ENCODE assay signal across 8 cellular contexts in the genomic region with DNA sequence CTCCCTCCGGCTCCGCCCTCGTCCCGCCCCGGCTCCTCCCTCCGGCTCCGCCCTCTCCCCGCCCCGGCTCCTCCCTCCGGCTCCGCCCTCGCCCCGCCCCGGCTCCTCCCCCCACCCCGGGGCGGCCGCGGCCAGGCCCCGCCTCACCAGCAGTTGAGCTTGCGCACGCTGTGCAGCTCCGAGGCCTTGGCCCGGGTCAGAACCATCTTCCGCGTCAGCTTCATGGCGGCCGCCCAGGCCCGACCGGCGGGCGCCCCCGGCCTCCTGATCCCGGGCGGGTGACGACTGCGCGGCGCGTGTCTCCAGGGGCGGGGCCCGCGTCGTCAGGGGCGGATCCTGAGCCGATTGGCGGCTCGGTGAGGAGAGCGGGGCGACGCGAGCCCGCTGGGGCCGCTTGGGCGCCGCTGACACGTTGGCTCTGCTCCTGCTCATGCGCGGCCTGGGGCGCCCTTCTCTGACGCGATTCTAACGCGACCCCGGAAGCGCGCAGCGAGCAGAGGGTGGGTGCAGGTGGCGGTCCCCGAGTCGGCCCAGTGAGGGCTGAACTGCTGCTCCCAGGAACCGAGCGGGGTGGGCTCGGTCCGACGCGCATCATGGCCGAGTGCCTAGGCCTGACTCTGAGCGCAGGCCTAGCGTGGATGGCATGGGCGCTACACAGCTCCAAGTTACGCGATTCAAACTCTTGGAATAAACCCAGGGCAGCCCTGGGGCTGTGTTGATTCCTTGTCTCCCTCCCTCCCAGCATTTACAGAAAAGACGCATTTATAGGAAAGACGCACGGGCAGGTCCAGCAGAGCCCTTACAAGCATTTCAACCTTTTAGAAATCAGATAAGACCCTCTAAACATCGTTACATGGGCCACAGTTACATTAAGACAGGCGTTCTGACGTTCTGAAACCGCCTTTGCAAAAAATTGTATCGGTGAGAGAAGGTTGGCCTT. TPM values are rescaled to one million over a fixed set of nuclear protein-coding genes. Genes with fewer than 3 reads are reported as not detected.
A peak's percentile ranks its signal among the peaks of the same experiment; 100 is the strongest.
DNase-seq lines count a peak whose midpoint lies in the region; ATAC-seq and TF ChIP-seq lines count a peak whose summit lies in the region.

A gene (minus strand): TSS at position 420 of the 940 bp plus-strand sequence. CDS start 196 bp downstream, at position 224.

- H3K36me3 ChIP-seq in hepatocyte (replicated peaks; ENCODE audit: insufficient read depth, low read depth) (no peaks in the 10 kb centered on the region), aorta (ENCODE audit: control insufficient read depth in 1 of 2, insufficient read depth in 2 of 2, low read length in 1 of 2) (no peaks in the 10 kb centered on the region)

- H3K27me3 ChIP-seq in hepatocyte (no peaks in the 10 kb centered on the region), aorta (ENCODE audit: control insufficient read depth in 1 of 2, insufficient read depth in 2 of 2, low read length in 1 of 2) (no peaks in the 10 kb centered on the region)

- no peaks in the 10 kb centered on the region for H3K9me2 ChIP-seq in hepatocyte (replicated peaks; ENCODE audit: insufficient read depth)

- WGBS in hepatocyte (ENCODE audit: low lambda C conversion rate, missing lambda C conversion rate): 2% methylated on average over 63 of the region's 90 CpGs
- WGBS in aorta, 2 donors: 1% methylated on average over 57 to 90 of the region's 90 CpGs

- TF ChIP-seq CTCF in astrocyte of the cerebellum (IDR thresholded peaks at IDR 0.05; ENCODE audit: low read depth, low read length, missing control alignments): no peak
- no peak for TF ChIP-seq CTCF in hepatocyte (IDR thresholded peaks at IDR 0.05; ENCODE audit: poor library complexity)

- peak within 1 kb of the TSS; percentile 64 for H2AFZ ChIP-seq in hepatocyte

- H3K27ac ChIP-seq in hepatocyte (peak within 1 kb of the TSS; percentile 100), aorta (ENCODE audit: low read depth in 1 of 2, low read length in 2 of 2) (peak within 1 kb of the TSS; percentile 53 to 99)

- ATAC-seq in GM18517 (IDR thresholded peaks at IDR 0.05; ENCODE audit: unreplicated experiment): peak; percentile 80
- peak; percentile 74 for ATAC-seq in HG03039 (IDR thresholded peaks at IDR 0.05; ENCODE audit: unreplicated experiment)
- peak; percentile 98 for ATAC-seq in aorta (ENCODE audit: low FRiP score)

- no peaks in the 10 kb centered on the region for H4K20me1 ChIP-seq in hepatocyte (ENCODE audit: insufficient read depth, poor library complexity, severe bottlenecking)

- in situ Hi-C loops in astrocyte of the cerebellum (cut with HindIII; ENCODE audit: low sequenced_read_pairs): no loop called here

- no peaks in the 10 kb centered on the region for H3K79me2 ChIP-seq in hepatocyte

- peak; percentile 85 to 91 for DNase-seq in NCI-H2081 (lab: John Stamatoyannopoulos, UW)
- DNase-seq in T-helper 9 cell: peak; percentile 92
- peak; percentile 85 for DNase-seq in astrocyte of the cerebellum (ENCODE audit: low read depth)
- DNase-seq in hepatocyte (ENCODE audit: low spot score): peak; percentile 99
- DNase-seq in renal cortical epithelial cell (ENCODE audit: low read depth): peak; percentile 78
- DNase-seq in aorta: peak; percentile 96 to 98

- peak within 1 kb of the TSS; percentile 94 for H3K4me2 ChIP-seq in hepatocyte

- peaks cover 24% of the 10 kb centered on the region for H3K4me1 ChIP-seq in hepatocyte (ENCODE audit: insufficient read depth)
- peaks cover 0 to 4% of the 10 kb centered on the region in 2 donors for H3K4me1 ChIP-seq in aorta (ENCODE audit: control insufficient read depth in 1 of 2, insufficient read depth in 2 of 2, low read length in 2 of 2)

- H3K4me3 ChIP-seq in astrocyte of the cerebellum (ENCODE audit: low read depth, low read length): peak within 1 kb of the TSS; percentile 91
- H3K4me3 ChIP-seq in hepatocyte: peak within 1 kb of the TSS; percentile 68
- peak within 1 kb of the TSS; percentile 69 to 87 for H3K4me3 ChIP-seq in aorta (ENCODE audit: low read length in 2 of 2)

- intact Hi-C loops in aorta (cut with DNase I): loop anchor here (2.0 to 10.0 kb wide), 3 partner anchors 37 to 476 kb away; a partner anchor contains a TSS

- H3K9me3 ChIP-seq in hepatocyte (ENCODE audit: low read depth) (no peaks in the 10 kb centered on the region), aorta (ENCODE audit: control insufficient read depth, low read length) (no peaks in the 10 kb centered on the region)

RNA-seq across cellular contexts. Expression of the gene that starts here (rescaled TPM):
- total RNA-seq in hepatocyte (17.1 and 20.3 TPM in 2 replicates), renal cortical epithelial cell (7.6 and 13.0 TPM in 2 replicates), aorta (10 to 100 TPM; 19.4 to 20.9 TPM)
- polyA plus RNA-seq in hepatocyte (33.6 and 40.4 TPM in 2 replicates), aorta (100 to 1,000 TPM in 1 of 2 donors, 10 to 100 TPM in 1; 26.2 to 121 TPM)

Comparison
In these comparisons a context has a peak if more than half of its experiments do, and no peak if none do; other contexts are left out.
1. Peak in every context shown above with its lines: DNase-seq, ATAC-seq, H3K4me3 ChIP-seq and H3K27ac ChIP-seq.